ENCODE assay signal across 15 cellular contexts in genomic region chr3:16369885-16370284, GRCh38.
DNase-seq lines count a peak whose midpoint lies in the region; ATAC-seq and TF ChIP-seq lines count a peak whose summit lies in the region.
"Had no signal": no experiment of that assay in that cellular context is flagged by ENCODE, and none has a peak within 500 bp of the region (broad histone marks: within the 10 kb centered on the region; RNA-seq: fewer than 3 reads in every experiment).

No MANE protein-coding gene starts in this region.

- DNase-seq in left ventricle myocardium inferior (no peak), left ventricle myocardium superior (no peak), mesothelial cell of epicardium (ENCODE audit: low spot score in 2 of 2, unreplicated experiment in 2 of 2) (no peak), NCI-H446 (lab: John Stamatoyannopoulos, UW) (no peak), GM10248 (ENCODE audit: extremely low spot score) (no peak), middle frontal gyrus (ENCODE audit: extremely low spot score, low spot score) (no peak)
- DNase-seq: activated CD4-positive, CD25-positive, alpha-beta regulatory T cell treated with anti-CD3 and anti-CD28 coated beads, Interleukin-2, amount 50 U/mL, for 72 hours; activated naive CD8-positive, alpha-beta T cell treated with anti-CD3 and anti-CD28 coated beads, Interleukin-2, amount 10 ng/mL, durations not matched to agents 7 days and 5 days; effector memory CD8-positive, alpha-beta T cell; EL; MV-4-11; NCI-H524; stimulated activated naive CD4-positive, alpha-beta T cell treated with Interleukin-2 at 50 U/mL for 16 hours had no signal

- H3K4me3 ChIP-seq in left ventricle myocardium inferior: no peak overlapping the region

- peaks cover 71% of the 10 kb centered on the region for H3K36me3 Mint-ChIP-seq in dendritic cell treated with granulocyte-macrophage colony-stimulating factor and Interleukin-4, amounts not matched to agents 40 ng/mL and 50 ng/mL, for 4 days (ENCODE audit: low read depth)
- H3K36me3 Mint-ChIP-seq in mesothelial cell of epicardium: no peaks in the 10 kb centered on the region

- TF ChIP-seq CTCF in left ventricle myocardium inferior (IDR thresholded peaks at IDR 0.05; ENCODE audit: borderline replicate concordance) (no peak), mesothelial cell of epicardium (IDR thresholded peaks at IDR 0.05; ENCODE audit: unreplicated experiment) (no peak), GM10248 (IDR thresholded peaks at IDR 0.05; ENCODE audit: control extremely low read depth, extremely low read depth, low read depth, missing control alignments) (no peak)

- CTCF ChIA-PET in GM10248 (lab: Yijun Ruan, JAX): interaction anchor here (1.0 kb wide), 1 partner anchor 32 kb away, joined by 3 read pairs; no protein-coding TSS in a partner anchor

- H3K27ac ChIP-seq in left ventricle myocardium inferior (replicated peaks): peak overlapping the region; percentile 86

- peak overlapping the region; percentile 89 for H3K27ac Mint-ChIP-seq in dendritic cell treated with granulocyte-macrophage colony-stimulating factor and Interleukin-4, amounts not matched to agents 40 ng/mL and 50 ng/mL, for 4 days
- H3K27ac Mint-ChIP-seq in mesothelial cell of epicardium: peak overlapping the region; percentile 87
- H3K27ac Mint-ChIP-seq: activated naive CD8-positive, alpha-beta T cell treated with anti-CD3 and anti-CD28 coated beads, Interleukin-2, amount 10 ng/mL, durations not matched to agents 7 days and 5 days had no signal

- H3K9me3 ChIP-seq in left ventricle myocardium inferior (replicated peaks): no peaks in the 10 kb centered on the region

- peaks cover 88% of the 10 kb centered on the region for H3K4me1 ChIP-seq in left ventricle myocardium inferior

- ATAC-seq in left ventricle myocardium superior (no peak), GM18520 (IDR thresholded peaks at IDR 0.05; ENCODE audit: unreplicated experiment) (no peak)
- ATAC-seq: effector memory CD8-positive, alpha-beta T cell had no signal

- no peaks in the 10 kb centered on the region for H3K27me3 ChIP-seq in left ventricle myocardium inferior (ENCODE audit: low read depth)

- peaks cover 90% of the 10 kb centered on the region for H3K4me1 Mint-ChIP-seq in dendritic cell treated with granulocyte-macrophage colony-stimulating factor and Interleukin-4, amounts not matched to agents 40 ng/mL and 50 ng/mL, for 4 days (ENCODE audit: low read depth)
- H3K4me1 Mint-ChIP-seq in mesothelial cell of epicardium: peaks cover 51% of the 10 kb centered on the region

- H3K36me3 ChIP-seq in left ventricle myocardium inferior: peaks cover 45% of the 10 kb centered on the region

- H3K4me3 Mint-ChIP-seq in dendritic cell treated with granulocyte-macrophage colony-stimulating factor and Interleukin-4, amounts not matched to agents 40 ng/mL and 50 ng/mL, for 4 days: no peak overlapping the region
- H3K4me3 Mint-ChIP-seq in mesothelial cell of epicardium: no peak overlapping the region
- H3K4me3 Mint-ChIP-seq: activated naive CD8-positive, alpha-beta T cell treated with anti-CD3 and anti-CD28 coated beads, Interleukin-2, amount 10 ng/mL, durations not matched to agents 7 days and 5 days; effector memory CD8-positive, alpha-beta T cell had no signal

- POLR2A ChIA-PET in GM10248 (lab: Yijun Ruan, JAX): no interaction called here

- no peaks in the 10 kb centered on the region for H3K27me3 Mint-ChIP-seq in dendritic cell treated with granulocyte-macrophage colony-stimulating factor and Interleukin-4, amounts not matched to agents 40 ng/mL and 50 ng/mL, for 4 days
- H3K27me3 Mint-ChIP-seq in mesothelial cell of epicardium (ENCODE audit: low read depth): no peaks in the 10 kb centered on the region
- H3K27me3 Mint-ChIP-seq: activated naive CD8-positive, alpha-beta T cell treated with anti-CD3 and anti-CD28 coated beads, Interleukin-2, amount 10 ng/mL, durations not matched to agents 7 days and 5 days; effector memory CD8-positive, alpha-beta T cell had no signal

- intact Hi-C loops in left ventricle myocardium inferior (cut with micrococcal nuclease): loop anchor here (10.0 kb wide), 1 partner anchor 145 kb away; the partner anchor contains the start of gene RFTN1
- intact Hi-C loops in left ventricle myocardium superior (cut with micrococcal nuclease): loop anchor here (5.0 kb wide), 1 partner anchor 147 kb away; no protein-coding TSS in a partner anchor
- intact Hi-C loops in dendritic cell treated with granulocyte-macrophage colony-stimulating factor and Interleukin-4, amounts not matched to agents 40 ng/mL and 50 ng/mL, for 4 days (cut with micrococcal nuclease): loop anchor here (5.0 to 10.0 kb wide), 2 partner anchors 55 to 142 kb away; partner anchors contain the start of gene RFTN1

- no peaks in the 10 kb centered on the region for H3K9me3 Mint-ChIP-seq in dendritic cell treated with granulocyte-macrophage colony-stimulating factor and Interleukin-4, amounts not matched to agents 40 ng/mL and 50 ng/mL, for 4 days
- no peaks in the 10 kb centered on the region for H3K9me3 Mint-ChIP-seq in mesothelial cell of epicardium
- H3K9me3 Mint-ChIP-seq: activated naive CD8-positive, alpha-beta T cell treated with anti-CD3 and anti-CD28 coated beads, Interleukin-2, amount 10 ng/mL, durations not matched to agents 7 days and 5 days; effector memory CD8-positive, alpha-beta T cell had no signal
